In genomic region chr6:7053125-7053784, GRCh38 we compare ENCODE assay signal across 9 cellular contexts. TPM values are rescaled to one million over a fixed set of nuclear protein-coding genes. Genes with fewer than 3 reads are reported as not detected.
DNase-seq lines count a peak whose midpoint lies in the region; TF ChIP-seq lines count a peak whose summit lies in the region.
"Had no signal": no experiment of that assay in that cellular context is flagged by ENCODE, and none has a peak within 500 bp of the region (broad histone marks: within the 10 kb centered on the region; RNA-seq: fewer than 3 reads in every experiment).

No MANE protein-coding gene starts in this region.

- no peaks in the 10 kb centered on the region for H3K9me3 Mint-ChIP-seq in IgD-negative memory B cell
- no peaks in the 10 kb centered on the region for H3K9me3 Mint-ChIP-seq in osteocyte (ENCODE audit: unreplicated experiment)

- no peaks in the 10 kb centered on the region for H3K27me3 ChIP-seq in BLaER1

- H3K9ac ChIP-seq in BLaER1, result peak overlapping the region; percentile 87

- H3K4me1 ChIP-seq in BLaER1, result peaks cover 22% of the 10 kb centered on the region

- peak; percentile 69 to 75 for DNase-seq in erythroblast (lab: John Stamatoyannopoulos, UW)
- DNase-seq in osteocyte (ENCODE audit: extremely low spot score, unreplicated experiment), result no peak
- no peak for DNase-seq in iPS-NIHi11 (ENCODE audit: low spot score)
- DNase-seq in AG08396 (ENCODE audit: low spot score), result no peak
- no peak for DNase-seq in COLO829 (ENCODE audit: low spot score)
- no peak for DNase-seq in effector CD8-positive, alpha-beta T cell (lab: John Stamatoyannopoulos, UW)

- peaks cover 3% of the 10 kb centered on the region for H3K27me3 Mint-ChIP-seq in IgD-negative memory B cell
- no peaks in the 10 kb centered on the region for H3K27me3 Mint-ChIP-seq in osteocyte (ENCODE audit: unreplicated experiment)

- H3K4me2 ChIP-seq in BLaER1, result peak overlapping the region; percentile 94

- H3K36me3 Mint-ChIP-seq in IgD-negative memory B cell (no peaks in the 10 kb centered on the region), osteocyte (ENCODE audit: unreplicated experiment) (no peaks in the 10 kb centered on the region)

- peak overlapping the region; percentile 41 to 69 (median 63) for H3K27ac Mint-ChIP-seq in IgD-negative memory B cell
- H3K27ac Mint-ChIP-seq in osteocyte (ENCODE audit: unreplicated experiment), result peak overlapping the region; percentile 15

- no peaks in the 10 kb centered on the region for H3K9me3 ChIP-seq in BLaER1

- no peaks in the 10 kb centered on the region for H3K36me3 ChIP-seq in BLaER1

- peak overlapping the region; percentile 80; the same call in 1 of the 2 replicates for H3K4me3 ChIP-seq in BLaER1

- no peak for TF ChIP-seq CTCF in osteocyte (IDR thresholded peaks at IDR 0.05)

- H3K4me3 Mint-ChIP-seq in IgD-negative memory B cell (peak overlapping the region; percentile 68 to 96 (median 88)), osteocyte (ENCODE audit: unreplicated experiment) (peak overlapping the region; percentile 60)

- no peaks in the 10 kb centered on the region for H4K20me1 ChIP-seq in BLaER1

- H3K4me1 Mint-ChIP-seq in IgD-negative memory B cell (peaks cover 9 to 27% (median 15%) of the 10 kb centered on the region in 3 donors), osteocyte (ENCODE audit: unreplicated experiment) (peaks cover 11% of the 10 kb centered on the region)

- TF ChIP-seq POLR2A in erythroblast (IDR thresholded peaks at IDR 0.05; ENCODE audit: low read length), result peak; percentile 48

- no peak overlapping the region for H3K27ac ChIP-seq in BLaER1
- H3K27ac ChIP-seq: VCaP had no signal

RNA-seq across cellular contexts. Expression of gene RREB1, which starts 54.5 kb away (rescaled TPM):
- polyA plus RNA-seq in IgD-negative memory B cell, result 6.1 TPM
- total RNA-seq in osteocyte, result 29.4 and 29.9 TPM in 2 replicates

Comparison
In these comparisons a context has a peak if more than half of its experiments do, and no peak if none do; other contexts are left out.
1. DNase-seq: peak in erythroblast (2 of 2); none in osteocyte (single experiment), iPS-NIHi11 (single experiment), AG08396 (single experiment), COLO829 (single experiment) and effector CD8-positive, alpha-beta T cell (single experiment).